ENCODE assay signal across 8 cellular contexts in genomic region chr3:11059090-11059798, GRCh38.
A peak's percentile ranks its signal among the peaks of the same experiment; 100 is the strongest.
DNase-seq lines count a peak whose midpoint lies in the region; ATAC-seq and TF ChIP-seq lines count a peak whose summit lies in the region.

No MANE protein-coding gene starts in this region.

- no peak overlapping the region for H2BK5ac ChIP-seq in IMR-90 (ENCODE audit: low read depth, low read length, poor library complexity, severe bottlenecking)

- H3K27ac ChIP-seq in IMR-90 (ENCODE audit: insufficient read depth, low read length) (no peak overlapping the region), breast epithelium (no peak overlapping the region)

- ATAC-seq in IMR-90 (ENCODE audit: low read depth) (peak; percentile 97), GM18870 (IDR thresholded peaks at IDR 0.05; ENCODE audit: unreplicated experiment) (no peak), HG02981 (IDR thresholded peaks at IDR 0.05; ENCODE audit: unreplicated experiment) (no peak)

- TF ChIP-seq POLR2A in IMR-90 (IDR thresholded peaks at IDR 0.05; ENCODE audit: low read depth, low read length), result no peak
- TF ChIP-seq POLR2A in breast epithelium (IDR thresholded peaks at IDR 0.05), result no peak

- intact Hi-C loops in IMR-90 (cut with micrococcal nuclease), result loop anchor here (1.0 to 10.0 kb wide), 4 partner anchors 108 to 301 kb away; no protein-coding TSS in a partner anchor
- intact Hi-C loops in breast epithelium (cut with DNase I; ENCODE audit: low total_unique reads), result no loop called here

- 51% methylated on average over 5 of the region's 14 CpGs; no CpG with 5 or more reads in 1 of the 2 experiments for WGBS in IMR-90 (ENCODE audit: extremely low coverage in 2 of 2, insufficient read length in 1 of 2), 2 experiments

- no peak overlapping the region for H3K9ac ChIP-seq in IMR-90 (ENCODE audit: low read depth, low read length)

- POLR2A ChIA-PET in IMR-90 (lab: Charles Lee; ENCODE audit: unreplicated experiment), result no interaction called here

- H3K9me3 ChIP-seq in IMR-90 (ENCODE audit: control insufficient read depth, insufficient read depth, low read length) (no peaks in the 10 kb centered on the region), breast epithelium (no peaks in the 10 kb centered on the region)

- H3K9me1 ChIP-seq in IMR-90 (ENCODE audit: insufficient read depth, low read length), result no peaks in the 10 kb centered on the region; the same call in 1 of the 2 replicates

- no peak overlapping the region for H3K4me3 ChIP-seq in IMR-90 (ENCODE audit: insufficient read depth, low read depth, low read length)
- H3K4me3 ChIP-seq in breast epithelium, result no peak overlapping the region

- H3K14ac ChIP-seq in IMR-90 (replicated peaks; ENCODE audit: low read depth, low read length), result no peak overlapping the region

- TF ChIP-seq RAD21 in IMR-90 (IDR thresholded peaks at IDR 0.05; ENCODE audit: low read length), result peak; percentile 92

- H3K27me3 ChIP-seq in IMR-90 (ENCODE audit: control insufficient read depth, insufficient read depth, low read length) (peaks cover 25% of the 10 kb centered on the region), breast epithelium (peaks cover 0 to 28% of the 10 kb centered on the region in 2 donors)

- H4K5ac ChIP-seq in IMR-90 (ENCODE audit: low read depth, low read length), result no peak overlapping the region

- no peak overlapping the region for H3K56ac ChIP-seq in IMR-90 (ENCODE audit: extremely low read depth, insufficient read depth, low read length)

- no peak overlapping the region for H2BK20ac ChIP-seq in IMR-90 (ENCODE audit: low read depth, low read length)

- H3K18ac ChIP-seq in IMR-90 (ENCODE audit: low read depth, low read length), result no peak overlapping the region

- CTCF ChIA-PET in IMR-90 (lab: Yijun Ruan, JAX), result interaction anchor here (0.7 to 2.6 kb wide), 12 partner anchors 13 to 303 kb away, joined by 3 to 17 read pairs (median 4); partner anchors contain the start of gene HRH1

- TF ChIP-seq CTCF in IMR-90 (conservative IDR thresholded peaks at IDR 0.05; ENCODE audit: low read depth, low read length) (peak; percentile 92), breast epithelium (IDR thresholded peaks at IDR 0.05) (peak; percentile 24 to 64 (median 46))

- no peak overlapping the region for H3K4me2 ChIP-seq in IMR-90 (ENCODE audit: low read depth, low read length)

- H2BK120ac ChIP-seq in IMR-90 (ENCODE audit: low read depth, low read length), result no peak overlapping the region

- in situ Hi-C loops in IMR-90 (cut with MboI; ENCODE audit: low sequenced_read_pairs), result loop anchor here (5.0 kb wide), 1 partner anchor 107 kb away; no protein-coding TSS in a partner anchor

- DNase-seq in ELF-1 (ENCODE audit: low read depth, low spot score) (peak; percentile 63), IMR-90 (peak; percentile 70), SHP77 (lab: John Stamatoyannopoulos, UW) (peak; percentile 56 to 67), breast epithelium (ENCODE audit: low spot score in 2 of 2) (no peak), kidney glomerular epithelial cell (lab: John Stamatoyannopoulos, UW) (peak; percentile 67)
- peak; percentile 1 to 35 (median 7) for DNase-seq in stimulated activated CD4-positive, alpha-beta T cell treated with anti-CD3 and anti-CD28 coated beads, TNF-alpha, amount 100 ng/mL, for 24 hours (ENCODE audit: low read depth in 3 of 3)

- dilution Hi-C loops in IMR-90 (cut with HindIII; ENCODE audit: low sequenced_read_pairs, unreplicated experiment), result no loop called here

- H2AFZ ChIP-seq in IMR-90 (replicated peaks; ENCODE audit: low read length, poor library complexity), result peak overlapping the region; percentile 55

- no peaks in the 10 kb centered on the region for H3K36me3 ChIP-seq in IMR-90 (ENCODE audit: control insufficient read depth, insufficient read depth, low read length)
- H3K36me3 ChIP-seq in breast epithelium, result no peaks in the 10 kb centered on the region

- no peak overlapping the region for H2AK5ac ChIP-seq in IMR-90 (ENCODE audit: low read depth, low read length)

- no peak overlapping the region for H4K91ac ChIP-seq in IMR-90 (ENCODE audit: insufficient read depth, low read depth, low read length)

- no TSS peak for BruUV-seq in IMR-90 (replicated peaks; lab: Mats Ljungman, UMichigan)

- H2BK15ac ChIP-seq in IMR-90 (ENCODE audit: low read depth, low read length), result no peak overlapping the region

- H4K8ac ChIP-seq in IMR-90 (ENCODE audit: low read depth in 2 of 2, low read length in 2 of 2), result no peak overlapping the region

- no peak overlapping the region for H3K23ac ChIP-seq in IMR-90 (ENCODE audit: low read depth, low read length)

- no peak overlapping the region for H3K4ac ChIP-seq in IMR-90 (ENCODE audit: low read depth, low read length)

- no peaks in the 10 kb centered on the region for H3K79me1 ChIP-seq in IMR-90 (ENCODE audit: low read depth in 1 of 2, low read length in 2 of 2)

- H2AK9ac ChIP-seq in IMR-90 (replicated peaks; ENCODE audit: low read depth, low read length, poor library complexity), result no peak overlapping the region

- no peaks in the 10 kb centered on the region for H4K20me1 ChIP-seq in IMR-90 (ENCODE audit: insufficient read depth, low read length)

- peaks cover 4% of the 10 kb centered on the region; the same call in 1 of the 2 replicates for H3K4me1 ChIP-seq in IMR-90 (ENCODE audit: control insufficient read depth, insufficient read depth, low read length)
- peaks cover 0 to 3% of the 10 kb centered on the region in 2 donors for H3K4me1 ChIP-seq in breast epithelium

TF ChIP-seq in IMR-90, 13 proteins besides CTCF, POLR2A, EP300 and RAD21:
- TF ChIP-seq RFX5 (IDR thresholded peaks at IDR 0.05; ENCODE audit: low read depth, low read length) (no peak), MAFK (IDR thresholded peaks at IDR 0.05; ENCODE audit: low read depth, low read length) (no peak), SMC3 (IDR thresholded peaks at IDR 0.05; ENCODE audit: low read depth, low read length) (peak; percentile 93), MAZ (IDR thresholded peaks at IDR 0.05; ENCODE audit: borderline replicate concordance, low read depth, low read length) (peak; percentile 32; the same call in 1 of the 2 replicates), USF2 (IDR thresholded peaks at IDR 0.05; ENCODE audit: low read depth, low read length) (no peak)

Comparison
In these comparisons a context has a peak if more than half of its experiments do, and no peak if none do; other contexts are left out.
1. DNase-seq: peak in ELF-1 (single experiment), IMR-90 (single experiment), SHP77 (2 of 2), kidney glomerular epithelial cell (single experiment) and stimulated activated CD4-positive, alpha-beta T cell treated with anti-CD3 and anti-CD28 coated beads, TNF-alpha, amount 100 ng/mL, for 24 hours (3 of 3); none in breast epithelium (0 of 2).